ENCODE assay signal across 10 cellular contexts in genomic region chr7:64541438-64542359, GRCh38. TPM values are rescaled to one million over a fixed set of nuclear protein-coding genes. Genes with fewer than 3 reads are reported as not detected.
DNase-seq lines count a peak whose midpoint lies in the region; ATAC-seq, FAIRE-seq and TF ChIP-seq lines count a peak whose summit lies in the region.
"Had no signal": no experiment of that assay in that cellular context is flagged by ENCODE, and none has a peak within 500 bp of the region (broad histone marks: within the 10 kb centered on the region; RNA-seq: fewer than 3 reads in every experiment).

No MANE protein-coding gene starts in this region.

- peaks cover 6 to 19% (median 13%) of the 10 kb centered on the region in 4 donors for H3K4me1 Mint-ChIP-seq in CD4-positive, CD25-positive, alpha-beta regulatory T cell

- FAIRE-seq in K562 (lab: Jason Lieb, UNC) (no peak), HTR-8/SVneo (lab: Jason Lieb, UNC) (no peak)

- no TSS peak for BruUV-seq in K562 (replicated peaks; lab: Mats Ljungman, UMichigan)

- no peak overlapping the region for H3K9ac ChIP-seq in K562 (ENCODE audit: insufficient read depth in 1 of 2, low read depth in 2 of 2, low read length in 2 of 2)

- H3K4me3 ChIP-seq in CD4-positive, CD25-positive, alpha-beta regulatory T cell (ENCODE audit: low read depth, low read length): no peak overlapping the region
- H3K4me3 ChIP-seq in MG63: no peak overlapping the region
- H3K4me3 ChIP-seq in K562: no peak overlapping the region

- H3K79me2 ChIP-seq in K562 (ENCODE audit: control insufficient read depth, insufficient read depth, low read length): peaks cover 16% of the 10 kb centered on the region; the same call in 2 of the 3 replicates

- peaks cover 0 to 13% (median 6%) of the 10 kb centered on the region in 7 donors for H3K9me3 Mint-ChIP-seq in CD4-positive, CD25-positive, alpha-beta regulatory T cell

- ATAC-seq in CD4-positive, CD25-positive, alpha-beta regulatory T cell (ENCODE audit: low read depth in 2 of 2): peak; percentile 18 to 37
- ATAC-seq in K562 (peak; percentile 78), left lobe of liver (peak; percentile 33), esophagus mucosa (no peak), GM21737 (IDR thresholded peaks at IDR 0.05; ENCODE audit: unreplicated experiment) (no peak)

- no peak for TF ChIP-seq RAD21 in K562 (CRISPR knock-in tag; conservative IDR thresholded peaks at IDR 0.05 in 1 of 2, IDR thresholded peaks at IDR 0.05 in 1 of 2)

- H3K27me3 ChIP-seq in CD4-positive, CD25-positive, alpha-beta regulatory T cell (ENCODE audit: control insufficient read depth, insufficient read depth, low read length): no peaks in the 10 kb centered on the region
- no peaks in the 10 kb centered on the region for H3K27me3 ChIP-seq in MG63
- H3K27me3 ChIP-seq in K562 (ENCODE audit: control insufficient read depth in 2 of 2, insufficient read depth in 2 of 2, low read length in 2 of 2): no peaks in the 10 kb centered on the region

- DNase-seq in CD4-positive, CD25-positive, alpha-beta regulatory T cell: no peak
- DNase-seq in MG63 (peak; percentile 4), K562 (ENCODE audit: extremely low read depth in 1 of 4, low spot score in 3 of 4) (peak in 1 of 4 experiments; percentile 45), left lobe of liver (ENCODE audit: low spot score) (no peak), DMS 273 treated with DMSO at 0.1 percent for 48 hours (lab: John Stamatoyannopoulos, UW) (no peak), HTR-8/SVneo (ENCODE audit: insufficient read length, low spot score) (no peak)
- DNase-seq: activated CD4-positive, alpha-beta T cell treated with anti-CD3 and anti-CD28 coated beads, Interleukin-2, amount 50 U/mL, for 1 hour; NCI-H526 had no signal

- H3K4me1 ChIP-seq in CD4-positive, CD25-positive, alpha-beta regulatory T cell (ENCODE audit: control insufficient read depth, insufficient read depth, low read length, poor library complexity, severe bottlenecking): no peaks in the 10 kb centered on the region
- H3K4me1 ChIP-seq in K562 (replicated peaks in 1 of 2; ENCODE audit: control insufficient read depth in 2 of 2, insufficient read depth in 2 of 2, low read length in 2 of 2): no peaks in the 10 kb centered on the region; a peak in 1 of 5 replicates

- H3K36me3 Mint-ChIP-seq in CD4-positive, CD25-positive, alpha-beta regulatory T cell: peaks cover 41% of the 10 kb centered on the region

- H3K27me3 Mint-ChIP-seq in CD4-positive, CD25-positive, alpha-beta regulatory T cell: no peaks in the 10 kb centered on the region

- H4K20me1 ChIP-seq in K562 (replicated peaks; ENCODE audit: control insufficient read depth, insufficient read depth, low read length): no peaks in the 10 kb centered on the region

- no peak for TF ChIP-seq POLR2A in K562 (conservative IDR thresholded peaks at IDR 0.05)

- POLR2A ChIA-PET in K562 (lab: Yijun Ruan, JAX): interaction anchor here (0.7 to 1.3 kb wide), 2 partner anchors 9 to 21 kb away, joined by 3 to 4 read pairs; partner anchors contain the start of gene ZNF680

- H3K9me3 ChIP-seq in CD4-positive, CD25-positive, alpha-beta regulatory T cell (ENCODE audit: control insufficient read depth in 2 of 2, low read length in 2 of 2): peaks cover 19 to 34% of the 10 kb centered on the region in 2 experiments
- H3K9me3 ChIP-seq in MG63 (no peaks in the 10 kb centered on the region), K562 (replicated peaks; ENCODE audit: control insufficient read depth, insufficient read depth, low read depth, low read length) (no peaks in the 10 kb centered on the region)

- H3K4me2 ChIP-seq in K562 (ENCODE audit: insufficient read depth, low read length): no peak overlapping the region

- no peaks in the 10 kb centered on the region for H3K9me1 ChIP-seq in K562 (ENCODE audit: control insufficient read depth, insufficient read depth, low read length)

- peaks cover 36% of the 10 kb centered on the region for H3K36me3 ChIP-seq in CD4-positive, CD25-positive, alpha-beta regulatory T cell (ENCODE audit: control insufficient read depth, insufficient read depth, low read length)
- H3K36me3 ChIP-seq in MG63 (peaks cover 35% of the 10 kb centered on the region), K562 (ENCODE audit: control insufficient read depth, insufficient read depth, low read length) (peaks cover 29% of the 10 kb centered on the region; the same call in 2 of the 3 replicates)

- H3K4me3 Mint-ChIP-seq in CD4-positive, CD25-positive, alpha-beta regulatory T cell: no peak overlapping the region

- no peak overlapping the region for H3K27ac ChIP-seq in CD4-positive, CD25-positive, alpha-beta regulatory T cell (ENCODE audit: insufficient read depth, low read length, poor library complexity, severe bottlenecking)
- peak overlapping the region; percentile 57; the same call in 2 of the 3 replicates for H3K27ac ChIP-seq in K562 (ENCODE audit: extremely low read depth, low read depth, low read length)

- TF ChIP-seq CTCF in K562 (IDR thresholded peaks at IDR 0.05 in 2 of 3, conservative IDR thresholded peaks at IDR 0.05 in 1 of 3; ENCODE audit: insufficient read depth in 2 of 3, low read depth in 1 of 3, low read length in 3 of 3): no peak

- 31% methylated on average over 5 of the region's 5 CpGs for WGBS in K562 (ENCODE audit: insufficient coverage, low coverage, missing lambda C conversion rate)

- intact Hi-C loops in K562 (cut with micrococcal nuclease): no loop called here

- no peak overlapping the region; the same call in 1 of the 2 replicates for H2AFZ ChIP-seq in K562 (ENCODE audit: low read depth, low read length)

- H3K27ac Mint-ChIP-seq in CD4-positive, CD25-positive, alpha-beta regulatory T cell: peak overlapping the region; percentile 58 to 83 (median 76)

- TF ChIP-seq EP300 in K562 (IDR thresholded peaks at IDR 0.05; ENCODE audit: low read length): no peak

- CTCF ChIA-PET in K562 (lab: Yijun Ruan, JAX; ENCODE audit: low intra/inter-chr PET ratio): no interaction called here

- in situ Hi-C loops in K562 (cut with MboI): no loop called here

TF ChIP-seq in K562, 482 proteins besides CTCF, POLR2A, EP300 and RAD21:
- TF ChIP-seq RAD51 (IDR thresholded peaks at IDR 0.05; ENCODE audit: borderline replicate concordance, low read depth): no peak
- TF ChIP-seq HDAC6 (IDR thresholded peaks at IDR 0.05; ENCODE audit: low read depth, low read length): no peak
- TF ChIP-seq YY1 (IDR thresholded peaks at IDR 0.05; ENCODE audit: borderline replicate concordance in 1 of 3, control insufficient read depth in 1 of 3, extremely low read depth in 1 of 3, insufficient read depth in 3 of 3, insufficient read length in 1 of 3, insufficient replicate concordance in 2 of 3, low read depth in 1 of 3, low read length in 2 of 3): peak in 1 of 3 experiments; percentile 19
- TF ChIP-seq FOSL1 (tag; conservative IDR thresholded peaks at IDR 0.05): peak; percentile 65
- TF ChIP-seq SIN3A (IDR thresholded peaks at IDR 0.05; ENCODE audit: borderline replicate concordance in 2 of 2, control insufficient read depth in 1 of 2, low read depth in 2 of 2, low read length in 2 of 2): no peak

RNA-seq across cellular contexts. Expression of gene ZNF680, which starts 21.2 kb away (rescaled TPM):
- 10.5 TPM for total RNA-seq in CD4-positive, CD25-positive, alpha-beta regulatory T cell
- polyA plus RNA-seq in CD4-positive, CD25-positive, alpha-beta regulatory T cell: 1 to 10 TPM; 4.9 to 8.9 (median 8.1) TPM
- total RNA-seq in MG63 (2014; rRNA removed; shearing (Covaris generic); ENCODE audit: low replicate concordance): 5.5 and 15.7 TPM in 2 replicates
- 28.2 and 91.1 TPM in 2 replicates for total RNA-seq in K562 (2011; cell fraction: chromatin; rRNA removed; ENCODE audit: low replicate concordance)
- total RNA-seq in K562 (2011; cell fraction: nucleolus; rRNA removed): 21.7 and 23.7 TPM in 2 replicates
- 43.6 and 85.3 TPM in 2 replicates for total RNA-seq in K562 (2011; cell fraction: nucleoplasm; rRNA removed)
- total RNA-seq in K562 (2014; rRNA removed) (7.0 and 9.8 TPM in 2 replicates), K562 (2014; rRNA removed; fragmentation: Illumina TruSeq; extraction: Trizol) (23.4 and 27.9 TPM in 2 replicates), K562 (2015; rRNA removed; fragmentation: Illumina TruSeq; extraction: Trizol) (21.7 and 25.0 TPM in 2 replicates), K562 (2021) (12.0 and 12.7 TPM in 2 replicates), left lobe of liver (14.3 TPM), esophagus mucosa (4.9 TPM)
- polyA plus RNA-seq in K562 (2011; rRNA removed) (7.3 and 9.3 TPM in 2 replicates), K562 (2014; fragmentation: Illumina TruSeq; extraction: Trizol) (11.5 and 13.8 TPM in 2 replicates), K562 (2014; fragmentation: Nextera tagmentation; extraction: Ambion mirVana) (10 to 100 TPM; 11.6 to 12.2 TPM), K562 (2014; rRNA removed) (7.9 and 9.1 TPM in 2 replicates)
- 0.45 and 1.6 TPM in 2 replicates for polyA plus RNA-seq in K562 (2011; cell fraction: cytosol; rRNA removed)
- polyA plus RNA-seq in K562 (2011; cell fraction: nucleus; rRNA removed): 5.6 and 8.3 TPM in 2 replicates
- 6.4 and 9.0 TPM in 2 replicates for polyA plus RNA-seq in K562 (2012)
- 9.9 and 12.1 TPM in 2 replicates for polyA minus RNA-seq in K562 (2011; rRNA and poly(A)+ RNA removed)
- polyA minus RNA-seq in K562 (2011; cell fraction: cytosol; rRNA and poly(A)+ RNA removed): 2.5 and 4.5 TPM in 2 replicates
- polyA minus RNA-seq in K562 (2011; cell fraction: nucleus; rRNA and poly(A)+ RNA removed): 10.4 and 18.5 TPM in 2 replicates

Comparison
In these comparisons a context has a peak if more than half of its experiments do, and no peak if none do; other contexts are left out.
1. ATAC-seq: peak in CD4-positive, CD25-positive, alpha-beta regulatory T cell (2 of 2), K562 (single experiment) and left lobe of liver (single experiment); none in esophagus mucosa (single experiment) and GM21737 (single experiment).